Comparison of ENCODE assay signal across 15 cellular contexts in the genomic region with DNA sequence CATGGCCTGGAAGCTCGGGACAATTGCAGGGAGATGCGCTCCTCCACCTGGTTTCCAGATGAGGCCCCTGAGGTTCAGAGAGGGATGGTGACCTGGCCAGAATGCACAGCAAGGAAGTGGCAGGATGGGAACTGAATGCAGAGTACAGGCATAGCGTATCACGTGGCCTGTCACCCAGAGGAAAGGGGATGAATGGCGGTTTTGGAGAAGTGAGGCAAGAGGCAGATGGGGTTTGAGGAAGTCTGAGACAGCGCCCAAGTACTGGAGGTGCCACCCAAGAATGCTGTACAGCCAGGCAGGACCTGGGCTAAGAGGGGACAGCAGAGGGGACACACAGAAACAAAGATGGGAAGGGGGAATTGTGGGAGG. TPM values are rescaled to one million over a fixed set of nuclear protein-coding genes. Genes with fewer than 3 reads are reported as not detected.
DNase-seq lines count a peak whose midpoint lies in the region; ATAC-seq, FAIRE-seq and TF ChIP-seq lines count a peak whose summit lies in the region.
"Had no signal": no experiment of that assay in that cellular context is flagged by ENCODE, and none has a peak within 500 bp of the region (broad histone marks: within the 10 kb centered on the region; RNA-seq: fewer than 3 reads in every experiment).

No MANE protein-coding gene starts in this region.

- no peak overlapping the region for H3K27ac ChIP-seq in H1 (ENCODE audit: low read depth, low read length)
- H3K27ac ChIP-seq: PC-9 had no signal

- peaks cover 3% of the 10 kb centered on the region; the same call in 1 of the 2 replicates for H3K23me2 ChIP-seq in H1 (ENCODE audit: low read depth, low read length)

- H3K36me3 Mint-ChIP-seq in natural killer cell treated with Interleukin-12 subunit alpha and Interleukin-12 subunit beta and Interleukin-15 and Interleukin-18, amount 100 ng/mL, for 72 hours: no peaks in the 10 kb centered on the region
- H3K36me3 Mint-ChIP-seq in activated naive CD8-positive, alpha-beta T cell treated with anti-CD3 and anti-CD28 coated beads, Interleukin-2, amount 50 U/mL, for 24 hours (ENCODE audit: low read depth): no peaks in the 10 kb centered on the region
- H3K36me3 Mint-ChIP-seq in activated naive CD4-positive, alpha-beta T cell treated with anti-CD3 and anti-CD28 coated beads, Interleukin-2, amount 10 ng/mL, durations not matched to agents 7 days and 5 days: no peaks in the 10 kb centered on the region

- CTCF ChIA-PET in H1 (lab: Charles Lee; ENCODE audit: partially characterized antibody): interaction anchor here (3.2 to 11.1 kb wide), 2 partner anchors 12 to 35 kb away, joined by 23 to 202 read pairs; no protein-coding TSS in a partner anchor
- CTCF ChIA-PET in activated naive CD4-positive, alpha-beta T cell treated with anti-CD3 and anti-CD28 coated beads, Interleukin-2, amount 10 ng/mL, durations not matched to agents 7 days and 5 days (lab: Charles Lee): interaction anchor here (0.7 to 3.2 kb wide), 2 partner anchors 13 to 16 kb away, joined by 3 to 10 read pairs; no protein-coding TSS in a partner anchor

- no peaks in the 10 kb centered on the region for H3K79me2 ChIP-seq in H1 (ENCODE audit: control insufficient read depth in 1 of 2, insufficient read depth in 2 of 2, low read length in 2 of 2)

- POLR2A ChIA-PET in H1 (lab: Charles Lee; ENCODE audit: partially characterized antibody): interaction anchor here (0.6 to 1.9 kb wide), 3 partner anchors 10 to 165 kb away, joined by 3 to 8 read pairs (median 5); a partner anchor contains a TSS

- no peak for TF ChIP-seq RAD21 in H1 (IDR thresholded peaks at IDR 0.05 in 1 of 2, conservative IDR thresholded peaks at IDR 0.05 in 1 of 2; ENCODE audit: low read depth in 2 of 2, low read length in 2 of 2)

- 0 out of 2 replicates have a peak overlapping the region, but pooled peaks have one; percentile 24 for H2BK5ac ChIP-seq in H1 (ENCODE audit: low read depth, low read length)

- H3K9ac ChIP-seq in H1 (replicated peaks in 1 of 4; ENCODE audit: extremely low read depth in 1 of 4, low read depth in 3 of 4, low read length in 3 of 4): no peak overlapping the region; a peak in 1 of 7 replicates

- H2BK20ac ChIP-seq in H1 (ENCODE audit: low read length): no peak overlapping the region

- 74% methylated on average over 6 of the region's 6 CpGs; no CpG with 5 or more reads in 1 of the 2 experiments for WGBS in H1 (ENCODE audit: extremely low coverage in 1 of 2, insufficient coverage in 1 of 2, insufficient read length in 1 of 2, insufficient replicate concordance in 2 of 2, low coverage in 1 of 2, low lambda C conversion rate in 2 of 2, missing lambda C conversion rate in 1 of 2), 2 experiments

- H4K8ac ChIP-seq in H1 (ENCODE audit: extremely low read depth, insufficient read depth, low read length): no peak overlapping the region; the same call in 1 of the 2 replicates

- 0 out of 2 replicates have a peak overlapping the region, but pooled peaks have one; percentile 53 for H2AK5ac ChIP-seq in H1 (ENCODE audit: low read depth, low read length)

- H3K9me3 ChIP-seq in H1 (ENCODE audit: insufficient read depth in 2 of 2, low read depth in 1 of 2, low read length in 1 of 2): no peaks in the 10 kb centered on the region

- H3K27me3 Mint-ChIP-seq in natural killer cell treated with Interleukin-12 subunit alpha and Interleukin-12 subunit beta and Interleukin-15 and Interleukin-18, amount 100 ng/mL, for 72 hours: peaks cover under 1 to 30% of the 10 kb centered on the region in 2 donors
- peaks cover 24% of the 10 kb centered on the region for H3K27me3 Mint-ChIP-seq in activated naive CD8-positive, alpha-beta T cell treated with anti-CD3 and anti-CD28 coated beads, Interleukin-2, amount 50 U/mL, for 24 hours
- peaks cover 37% of the 10 kb centered on the region for H3K27me3 Mint-ChIP-seq in activated naive CD4-positive, alpha-beta T cell treated with anti-CD3 and anti-CD28 coated beads, Interleukin-2, amount 10 ng/mL, durations not matched to agents 7 days and 5 days

- no peak overlapping the region for H2AFZ ChIP-seq in H1 (ENCODE audit: low read length)
- H2AFZ ChIP-seq: PC-9 had no signal

- no peak overlapping the region for H2BK120ac ChIP-seq in H1 (replicated peaks; ENCODE audit: low read depth, low read length)

- no peaks in the 10 kb centered on the region for H3K9me3 Mint-ChIP-seq in natural killer cell treated with Interleukin-12 subunit alpha and Interleukin-12 subunit beta and Interleukin-15 and Interleukin-18, amount 100 ng/mL, for 72 hours
- no peaks in the 10 kb centered on the region for H3K9me3 Mint-ChIP-seq in activated naive CD8-positive, alpha-beta T cell treated with anti-CD3 and anti-CD28 coated beads, Interleukin-2, amount 50 U/mL, for 24 hours
- no peaks in the 10 kb centered on the region for H3K9me3 Mint-ChIP-seq in activated naive CD4-positive, alpha-beta T cell treated with anti-CD3 and anti-CD28 coated beads, Interleukin-2, amount 10 ng/mL, durations not matched to agents 7 days and 5 days
- H3K9me3 Mint-ChIP-seq: activated T-cell treated with anti-CD3 and anti-CD28 coated beads, Interleukin-2, amount 50 U/mL, for 72 hours had no signal

- H3K18ac ChIP-seq in H1 (ENCODE audit: extremely low read depth, low read length): no peak overlapping the region

- ATAC-seq in natural killer cell treated with Interleukin-12 subunit alpha and Interleukin-12 subunit beta and Interleukin-15 and Interleukin-18, amount 100 ng/mL, for 72 hours: no peak
- ATAC-seq in HG02970 (IDR thresholded peaks at IDR 0.05; ENCODE audit: low FRiP score, unreplicated experiment): no peak
- ATAC-seq in activated naive CD8-positive, alpha-beta T cell treated with anti-CD3 and anti-CD28 coated beads, Interleukin-2, amount 50 U/mL, for 24 hours: no peak
- ATAC-seq: activated T-cell treated with anti-CD3 and anti-CD28 coated beads, Interleukin-2, amount 50 U/mL, for 72 hours had no signal

- TF ChIP-seq CTCF in H1 (IDR thresholded peaks at IDR 0.05; ENCODE audit: control extremely low read depth in 1 of 3, insufficient read depth in 1 of 3, low read depth in 1 of 3, low read length in 3 of 3): no peak

- H4K5ac ChIP-seq in H1 (ENCODE audit: insufficient read length, low read depth, low read length): no peak overlapping the region

- DNase-seq in AML-193 (lab: John Stamatoyannopoulos, UW) (peak; percentile 81 to 84), MV-4-11 (lab: John Stamatoyannopoulos, UW) (peak; percentile 93), H1 (ENCODE audit: low read depth in 1 of 2, low spot score in 2 of 2) (no peak), DMS153 (lab: John Stamatoyannopoulos, UW) (no peak)
- peak; percentile 10 for DNase-seq in natural killer cell treated with Interleukin-12 subunit alpha and Interleukin-12 subunit beta and Interleukin-15 and Interleukin-18, amount 100 ng/mL, for 72 hours (ENCODE audit: low spot score)
- DNase-seq in activated naive CD8-positive, alpha-beta T cell treated with anti-CD3 and anti-CD28 coated beads, Interleukin-2, amount 50 U/mL, for 24 hours: no peak
- no peak for DNase-seq in activated naive CD4-positive, alpha-beta T cell treated with anti-CD3 and anti-CD28 coated beads, Interleukin-2, amount 10 ng/mL, durations not matched to agents 7 days and 5 days
- DNase-seq: activated CD4-positive, alpha-beta T cell treated with anti-CD3 and anti-CD28 coated beads for 48 hours; activated T-cell treated with anti-CD3 and anti-CD28 coated beads, Interleukin-2, amount 50 U/mL, for 72 hours; NCI-H1048; PC-9; T-helper 1 cell had no signal

- no peaks in the 10 kb centered on the region for H3K79me1 ChIP-seq in H1 (ENCODE audit: low read depth, low read length)

- H3K4me3 Mint-ChIP-seq in natural killer cell treated with Interleukin-12 subunit alpha and Interleukin-12 subunit beta and Interleukin-15 and Interleukin-18, amount 100 ng/mL, for 72 hours: no peak overlapping the region
- no peak overlapping the region for H3K4me3 Mint-ChIP-seq in activated naive CD8-positive, alpha-beta T cell treated with anti-CD3 and anti-CD28 coated beads, Interleukin-2, amount 50 U/mL, for 24 hours
- H3K4me3 Mint-ChIP-seq in activated naive CD4-positive, alpha-beta T cell treated with anti-CD3 and anti-CD28 coated beads, Interleukin-2, amount 10 ng/mL, durations not matched to agents 7 days and 5 days: no peak overlapping the region
- H3K4me3 Mint-ChIP-seq: activated T-cell treated with anti-CD3 and anti-CD28 coated beads, Interleukin-2, amount 50 U/mL, for 72 hours had no signal

- H3K36me3 ChIP-seq in H1 (ENCODE audit: control insufficient read depth in 2 of 4, insufficient read depth in 4 of 4, low read length in 3 of 4): no peaks in the 10 kb centered on the region

- H3K4me3 ChIP-seq in H1 (ENCODE audit: extremely low read depth in 1 of 4, insufficient read depth in 2 of 4, low read depth in 3 of 4, low read length in 4 of 4): no peak overlapping the region
- H3K4me3 ChIP-seq: PC-9 had no signal

- FAIRE-seq in H1 (lab: Jason Lieb, UNC): no peak
- FAIRE-seq: colon, D721Med had no signal

- no peak for TF ChIP-seq POLR2A in H1 (IDR thresholded peaks at IDR 0.05; ENCODE audit: control extremely low read depth in 1 of 2, low read depth in 2 of 2, low read length in 2 of 2)

- no peak overlapping the region for H2BK12ac ChIP-seq in H1 (ENCODE audit: low read depth, low read length)

- no peak overlapping the region for H3K4me2 ChIP-seq in H1 (ENCODE audit: insufficient read depth in 1 of 2, low read depth in 2 of 2, low read length in 2 of 2)
- H3K4me2 ChIP-seq: PC-9 had no signal

- peaks cover 0 to 9% (median 6%) of the 10 kb centered on the region in 4 experiments; a peak in 4 of 7 replicates for H3K27me3 ChIP-seq in H1 (replicated peaks in 1 of 4; ENCODE audit: control insufficient read depth in 3 of 4, extremely low read depth in 1 of 4, insufficient read depth in 3 of 4, low read length in 3 of 4)

- H4K91ac ChIP-seq in H1 (replicated peaks; ENCODE audit: insufficient read length, low read length): no peak overlapping the region

- peaks cover 0 to 21% (median 10%) of the 10 kb centered on the region in 4 experiments; a peak in 6 of 7 replicates for H3K4me1 ChIP-seq in H1 (replicated peaks in 1 of 4; ENCODE audit: control insufficient read depth in 3 of 4, insufficient read depth in 4 of 4, low read length in 3 of 4)

- H2BK15ac ChIP-seq in H1 (ENCODE audit: low read length): no peak overlapping the region

- peaks cover 0 to under 1% of the 10 kb centered on the region in 2 donors for H3K4me1 Mint-ChIP-seq in natural killer cell treated with Interleukin-12 subunit alpha and Interleukin-12 subunit beta and Interleukin-15 and Interleukin-18, amount 100 ng/mL, for 72 hours (ENCODE audit: low read depth in 2 of 2)
- H3K4me1 Mint-ChIP-seq in activated naive CD8-positive, alpha-beta T cell treated with anti-CD3 and anti-CD28 coated beads, Interleukin-2, amount 50 U/mL, for 24 hours: no peaks in the 10 kb centered on the region
- H3K4me1 Mint-ChIP-seq in activated naive CD4-positive, alpha-beta T cell treated with anti-CD3 and anti-CD28 coated beads, Interleukin-2, amount 10 ng/mL, durations not matched to agents 7 days and 5 days: no peaks in the 10 kb centered on the region

- no peak overlapping the region for H3K14ac ChIP-seq in H1 (ENCODE audit: insufficient read length)

- H3K27ac Mint-ChIP-seq in natural killer cell treated with Interleukin-12 subunit alpha and Interleukin-12 subunit beta and Interleukin-15 and Interleukin-18, amount 100 ng/mL, for 72 hours: no peak overlapping the region
- no peak overlapping the region for H3K27ac Mint-ChIP-seq in activated naive CD8-positive, alpha-beta T cell treated with anti-CD3 and anti-CD28 coated beads, Interleukin-2, amount 50 U/mL, for 24 hours
- no peak overlapping the region for H3K27ac Mint-ChIP-seq in activated naive CD4-positive, alpha-beta T cell treated with anti-CD3 and anti-CD28 coated beads, Interleukin-2, amount 10 ng/mL, durations not matched to agents 7 days and 5 days
- H3K27ac Mint-ChIP-seq: activated T-cell treated with anti-CD3 and anti-CD28 coated beads, Interleukin-2, amount 50 U/mL, for 72 hours had no signal

- no peak overlapping the region for H3K23ac ChIP-seq in H1 (ENCODE audit: insufficient read length)

- TF ChIP-seq EP300 in H1 (IDR thresholded peaks at IDR 0.05; ENCODE audit: borderline replicate concordance in 1 of 2, low read depth in 2 of 2, low read length in 2 of 2): no peak

- no peak overlapping the region for H3K4ac ChIP-seq in H1 (replicated peaks; ENCODE audit: insufficient read length, low read depth, low read length)

- no peak overlapping the region for H3K56ac ChIP-seq in H1 (replicated peaks; ENCODE audit: insufficient read length, low read depth, low read length)

- H4K20me1 ChIP-seq in H1 (replicated peaks in 1 of 2; ENCODE audit: control insufficient read depth in 1 of 2, insufficient read depth in 2 of 2, low read length in 2 of 2): no peaks in the 10 kb centered on the region

RNA-seq across cellular contexts. Expression of a gene that starts 4.9 kb away (rescaled TPM):
- total RNA-seq in H1 (2021; fragmentation: NEBNext Ultra II Directional; extraction: Animal tissue kit (Norgen Biotek cat#: 25700)): 5.7 and 6.8 TPM in 2 replicates
- polyA plus RNA-seq in H1 (2011; rRNA removed): 7.9 and 10.8 TPM in 2 replicates
- 7.0 TPM for polyA plus RNA-seq in H1 (2011; cell fraction: cytosol; rRNA removed)
- 9.4 TPM for polyA plus RNA-seq in H1 (2011; cell fraction: nucleus; rRNA removed)
- 5.8 to 13.8 TPM (median 7.0 TPM) in 4 replicates for polyA plus RNA-seq in H1 (2012, experiment 1 of 2)
- polyA plus RNA-seq in H1 (2012, experiment 2 of 2): 62.0 TPM
- 4.5 TPM for polyA plus RNA-seq in H1 (2013, experiment 1 of 2)
- 6.3 TPM for polyA plus RNA-seq in H1 (2013, experiment 2 of 2)
- polyA minus RNA-seq in H1 (2011; rRNA and poly(A)+ RNA removed): 3.0 and 3.2 TPM in 2 replicates
- 6.1 TPM for polyA minus RNA-seq in H1 (2011; cell fraction: cytosol; rRNA and poly(A)+ RNA removed)
- 4.5 TPM for polyA minus RNA-seq in H1 (2011; cell fraction: nucleus; rRNA and poly(A)+ RNA removed)
- not detected for total RNA-seq in natural killer cell treated with Interleukin-12 subunit alpha and Interleukin-12 subunit beta and Interleukin-15 and Interleukin-18, amount 100 ng/mL, for 72 hours

RNA-seq across cellular contexts. Expression of a gene that starts 21.2 kb away (rescaled TPM):
- total RNA-seq in H1 (2021; fragmentation: NEBNext Ultra II Directional; extraction: Animal tissue kit (Norgen Biotek cat#: 25700)): 40.2 and 43.8 TPM in 2 replicates
- 76.3 and 113 TPM in 2 replicates for polyA plus RNA-seq in H1 (2011; rRNA removed)
- polyA plus RNA-seq in H1 (2011; cell fraction: cytosol; rRNA removed): 75.7 TPM
- polyA plus RNA-seq in H1 (2011; cell fraction: nucleus; rRNA removed): 349 TPM
- polyA plus RNA-seq in H1 (2012, experiment 1 of 2): 35.5 to 56.1 TPM (median 47.0 TPM) in 4 replicates
- 45.1 TPM for polyA plus RNA-seq in H1 (2012, experiment 2 of 2)
- 69.5 TPM for polyA plus RNA-seq in H1 (2013, experiment 1 of 2)
- 71.8 TPM for polyA plus RNA-seq in H1 (2013, experiment 2 of 2)
- 31.1 and 40.9 TPM in 2 replicates for polyA minus RNA-seq in H1 (2011; rRNA and poly(A)+ RNA removed)
- polyA minus RNA-seq in H1 (2011; cell fraction: cytosol; rRNA and poly(A)+ RNA removed): 34.5 TPM
- 39.8 TPM for polyA minus RNA-seq in H1 (2011; cell fraction: nucleus; rRNA and poly(A)+ RNA removed)
- 10 to 100 TPM; 13.2 to 14.0 TPM for total RNA-seq in natural killer cell treated with Interleukin-12 subunit alpha and Interleukin-12 subunit beta and Interleukin-15 and Interleukin-18, amount 100 ng/mL, for 72 hours

RNA-seq across cellular contexts. Expression of a gene that starts 37.6 kb away (rescaled TPM):
- 0.22 and 0.23 TPM in 2 replicates for total RNA-seq in H1 (2021; fragmentation: NEBNext Ultra II Directional; extraction: Animal tissue kit (Norgen Biotek cat#: 25700))
- polyA plus RNA-seq in H1 (2011; rRNA removed): 0.62 and 1.4 TPM in 2 replicates
- 1.7 TPM for polyA plus RNA-seq in H1 (2011; cell fraction: cytosol; rRNA removed)
- polyA plus RNA-seq in H1 (2011; cell fraction: nucleus; rRNA removed): 3.9 TPM
- 0.43 to 0.91 TPM (median 0.72 TPM) in 4 replicates for polyA plus RNA-seq in H1 (2012, experiment 1 of 2)
- polyA plus RNA-seq in H1 (2012, experiment 2 of 2): 1.0 TPM
- 0.08 TPM for polyA plus RNA-seq in H1 (2013, experiment 1 of 2)
- 0.09 TPM for polyA plus RNA-seq in H1 (2013, experiment 2 of 2)
- polyA minus RNA-seq in H1 (2011; rRNA and poly(A)+ RNA removed): 0.95 and 1.1 TPM in 2 replicates
- polyA minus RNA-seq in H1 (2011; cell fraction: cytosol; rRNA and poly(A)+ RNA removed): 0.81 TPM
- 2.9 TPM for polyA minus RNA-seq in H1 (2011; cell fraction: nucleus; rRNA and poly(A)+ RNA removed)
- total RNA-seq in natural killer cell treated with Interleukin-12 subunit alpha and Interleukin-12 subunit beta and Interleukin-15 and Interleukin-18, amount 100 ng/mL, for 72 hours: 1 to 10 TPM; 1.0 to 1.9 TPM

RNA-seq across cellular contexts. Expression of a gene that starts 54.9 kb away (rescaled TPM):
- total RNA-seq in H1 (2021; fragmentation: NEBNext Ultra II Directional; extraction: Animal tissue kit (Norgen Biotek cat#: 25700)): 1,461 and 1,535 TPM in 2 replicates
- 895 and 1,153 TPM in 2 replicates for polyA plus RNA-seq in H1 (2011; rRNA removed)
- polyA plus RNA-seq in H1 (2011; cell fraction: cytosol; rRNA removed): 859 TPM
- 858 TPM for polyA plus RNA-seq in H1 (2011; cell fraction: nucleus; rRNA removed)
- 2,371 to 2,868 TPM (median 2,459 TPM) in 4 replicates for polyA plus RNA-seq in H1 (2012, experiment 1 of 2)
- 3,437 TPM for polyA plus RNA-seq in H1 (2012, experiment 2 of 2)
- polyA plus RNA-seq in H1 (2013, experiment 1 of 2): 1,345 TPM
- 1,427 TPM for polyA plus RNA-seq in H1 (2013, experiment 2 of 2)
- polyA minus RNA-seq in H1 (2011; rRNA and poly(A)+ RNA removed): 388 and 391 TPM in 2 replicates
- polyA minus RNA-seq in H1 (2011; cell fraction: cytosol; rRNA and poly(A)+ RNA removed): 705 TPM
- 403 TPM for polyA minus RNA-seq in H1 (2011; cell fraction: nucleus; rRNA and poly(A)+ RNA removed)
- over 10,000 TPM in 1 of 2 donors, 1,000 to 10,000 TPM in 1; 5,097 to 40,662 TPM for total RNA-seq in natural killer cell treated with Interleukin-12 subunit alpha and Interleukin-12 subunit beta and Interleukin-15 and Interleukin-18, amount 100 ng/mL, for 72 hours

Comparison
In these comparisons a context has a peak if more than half of its experiments do, and no peak if none do; other contexts are left out.
1. DNase-seq: peak in AML-193 (2 of 2), MV-4-11 (single experiment) and natural killer cell treated with Interleukin-12 subunit alpha and Interleukin-12 subunit beta and Interleukin-15 and Interleukin-18, amount 100 ng/mL, for 72 hours (single experiment); none in H1 (0 of 2), DMS153 (single experiment), activated naive CD8-positive, alpha-beta T cell treated with anti-CD3 and anti-CD28 coated beads, Interleukin-2, amount 50 U/mL, for 24 hours (single experiment) and activated naive CD4-positive, alpha-beta T cell treated with anti-CD3 and anti-CD28 coated beads, Interleukin-2, amount 10 ng/mL, durations not matched to agents 7 days and 5 days (single experiment).